7 cellular contexts compared by ENCODE assay signal in genomic region chr7:131634197-131634596, GRCh38.
DNase-seq lines count a peak whose midpoint lies in the region; ATAC-seq, FAIRE-seq and TF ChIP-seq lines count a peak whose summit lies in the region.
"Not testable (repeated sequence)": the region's sequence is repeated elsewhere in the genome, so short reads cannot be mapped to it uniquely, and the experiment has no call there.

No MANE protein-coding gene starts in this region.

- dilution Hi-C loops in endothelial cell of umbilical vein (cut with MboI; ENCODE audit: extremely low pct_ligation_motif_present, low sequenced_read_pairs), result not testable (repeated sequence)

- not testable (repeated sequence) for TF ChIP-seq RAD21 in A549 (conservative IDR thresholded peaks at IDR 0.05 in 1 of 2, IDR thresholded peaks at IDR 0.05 in 1 of 2)

- CTCF ChIA-PET in A549 (lab: Yijun Ruan, JAX) (interaction anchor here (0.7 to 3.7 kb wide), 4 partner anchors 9 to 24 kb away, joined by 3 to 17 read pairs (median 3); no protein-coding TSS in a partner anchor), HEK293 (lab: Yijun Ruan, JAX) (interaction anchor here (1.0 kb wide), 1 partner anchor 11 kb away, joined by 3 read pairs; no protein-coding TSS in a partner anchor), endothelial cell of umbilical vein (lab: Charles Lee) (interaction anchor here (1.0 kb wide), 1 partner anchor 87 kb away, joined by 3 read pairs; no protein-coding TSS in a partner anchor)

- not testable (repeated sequence) for TF ChIP-seq CTCF in A549 (IDR thresholded peaks at IDR 0.05); HEK293 (tag by site-specific recombination; IDR thresholded peaks at IDR 0.05); RWPE2 (IDR thresholded peaks at IDR 0.05; ENCODE audit: poor library complexity, severe bottlenecking); endothelial cell of umbilical vein (IDR thresholded peaks at IDR 0.05; ENCODE audit: extremely low read depth in 1 of 2, insufficient read depth in 1 of 2, low read depth in 1 of 2, low read length in 2 of 2); hepatocyte (IDR thresholded peaks at IDR 0.05; ENCODE audit: poor library complexity); osteoblast (IDR thresholded peaks at IDR 0.05; ENCODE audit: extremely low read depth, low read depth, low read length)

- H4K20me1 ChIP-seq in endothelial cell of umbilical vein (replicated peaks; ENCODE audit: control insufficient read depth, extremely low read depth, insufficient read depth, low read length); hepatocyte (ENCODE audit: insufficient read depth, poor library complexity, severe bottlenecking); osteoblast (ENCODE audit: insufficient read depth, low read length): not testable (repeated sequence)

- POLR2A ChIA-PET in A549 (lab: Yijun Ruan, JAX); HEK293 (lab: Yijun Ruan, JAX): not testable (repeated sequence)
- POLR2A ChIA-PET in endothelial cell of umbilical vein (lab: Charles Lee), result interaction anchor here (0.5 kb wide), 1 partner anchor 87 kb away, joined by 8 read pairs; no protein-coding TSS in a partner anchor

- not testable (repeated sequence) for DNase-seq in A549 (ENCODE audit: low read depth in 1 of 2, low spot score in 1 of 2); RWPE2 (ENCODE audit: low spot score); adipocyte (ENCODE audit: low read depth); endothelial cell of umbilical vein (ENCODE audit: low read depth, low spot score); hepatocyte (ENCODE audit: low spot score); osteoblast (ENCODE audit: insufficient read length, low spot score, missing footprints)

- TF ChIP-seq EP300 in A549 (IDR thresholded peaks at IDR 0.05), result not testable (repeated sequence)

- not testable (repeated sequence) for H3K9me1 ChIP-seq in endothelial cell of umbilical vein (replicated peaks; ENCODE audit: control insufficient read depth, extremely low read depth, insufficient read depth, low read length)

- H3K27ac ChIP-seq in A549, result peak overlapping the region; percentile 70 to 86; a peak in 5 of 6 replicates
- not testable (repeated sequence) for H3K27ac ChIP-seq in HEK293 (ENCODE audit: extremely low read depth, low read depth, low read length)
- H3K27ac ChIP-seq in RWPE2 (ENCODE audit: poor library complexity, severe bottlenecking), result peak overlapping the region; percentile 70
- peak overlapping the region; percentile 70 for H3K27ac ChIP-seq in endothelial cell of umbilical vein (ENCODE audit: insufficient read depth, low read depth, low read length)
- peak overlapping the region; percentile 23 for H3K27ac ChIP-seq in hepatocyte
- peak overlapping the region; percentile 60 for H3K27ac ChIP-seq in osteoblast (ENCODE audit: low read depth, low read length)

- H3K27me3 ChIP-seq in RWPE2 (ENCODE audit: insufficient read depth, poor library complexity, severe bottlenecking); adipocyte (replicated peaks; ENCODE audit: control insufficient read depth, insufficient read depth, low read length); endothelial cell of umbilical vein (ENCODE audit: control insufficient read depth in 2 of 2, insufficient read depth in 2 of 2, low read length in 2 of 2); hepatocyte; osteoblast (ENCODE audit: insufficient read depth, low read length): not testable (repeated sequence)

- intact Hi-C loops in endothelial cell of umbilical vein (cut with micrococcal nuclease), result loop anchor here (5.0 kb wide), 1 partner anchor 1733 kb away; no protein-coding TSS in a partner anchor

- H3K79me2 ChIP-seq in endothelial cell of umbilical vein (ENCODE audit: control insufficient read depth, insufficient read depth, low read length); hepatocyte; osteoblast (ENCODE audit: insufficient read depth, low read length): not testable (repeated sequence)

- H2AFZ ChIP-seq in endothelial cell of umbilical vein (ENCODE audit: low read depth, low read length); hepatocyte; osteoblast (ENCODE audit: low read length): not testable (repeated sequence)

- H3K4me2 ChIP-seq in A549, result peak overlapping the region; percentile 10; the same call in 1 of the 3 replicates
- H3K4me2 ChIP-seq in endothelial cell of umbilical vein (ENCODE audit: insufficient read depth, low read length); hepatocyte; osteoblast (ENCODE audit: insufficient read depth, low read length): not testable (repeated sequence)

- H3K4me1 ChIP-seq in A549 (peaks cover 32% of the 10 kb centered on the region), RWPE2 (ENCODE audit: insufficient read depth, poor library complexity, severe bottlenecking) (peaks cover 22% of the 10 kb centered on the region), adipocyte (ENCODE audit: control insufficient read depth, insufficient read depth, low read length) (peaks cover 21% of the 10 kb centered on the region), endothelial cell of umbilical vein (ENCODE audit: control insufficient read depth, extremely low read depth, insufficient read depth, low read length) (peaks cover 36% of the 10 kb centered on the region), osteoblast (ENCODE audit: insufficient read depth, low read length) (peaks cover 25% of the 10 kb centered on the region)
- not testable (repeated sequence) for H3K4me1 ChIP-seq in HEK293 (ENCODE audit: control insufficient read depth, insufficient read depth, low read length); hepatocyte (ENCODE audit: insufficient read depth)

- not testable (repeated sequence) for FAIRE-seq in A549 (lab: Jason Lieb, UNC); endothelial cell of umbilical vein (lab: Jason Lieb, UNC)

- not testable (repeated sequence) for ATAC-seq in A549; RWPE2 (ENCODE audit: low read depth)

- not testable (repeated sequence) for H3K9me2 ChIP-seq in hepatocyte (replicated peaks; ENCODE audit: insufficient read depth)

- not testable (repeated sequence) for H3K36me3 ChIP-seq in HEK293 (ENCODE audit: control insufficient read depth in 2 of 2, insufficient read depth in 1 of 2, low read length in 2 of 2); RWPE2 (ENCODE audit: low read depth); adipocyte (ENCODE audit: control insufficient read depth, insufficient read depth, low read length, severe bottlenecking); endothelial cell of umbilical vein (ENCODE audit: control insufficient read depth in 2 of 2, extremely low read depth in 1 of 2, insufficient read depth in 2 of 2, low read length in 2 of 2); hepatocyte (replicated peaks; ENCODE audit: insufficient read depth, low read depth); osteoblast (ENCODE audit: insufficient read depth, low read length)

- not testable (repeated sequence) for H3K4me3 ChIP-seq in A549; HEK293 (ENCODE audit: low read depth, low read length); RWPE2 (ENCODE audit: severe bottlenecking); adipocyte (ENCODE audit: low read length); endothelial cell of umbilical vein (replicated peaks in 1 of 3; ENCODE audit: insufficient read depth in 1 of 3, low read depth in 1 of 3, low read length in 3 of 3); hepatocyte; osteoblast (ENCODE audit: insufficient read depth, low read length)

- BruUV-seq in endothelial cell of umbilical vein (replicated peaks; lab: Mats Ljungman, UMichigan), result not testable (repeated sequence)

- H3K9ac ChIP-seq in adipocyte (ENCODE audit: low read length) (peak overlapping the region; percentile 59), endothelial cell of umbilical vein (replicated peaks; ENCODE audit: extremely low read depth, insufficient read depth, low read length) (peak overlapping the region; percentile 7)

- H3K9me3 ChIP-seq in A549; HEK293 (ENCODE audit: control insufficient read depth, insufficient read depth, low read depth, low read length); RWPE2 (ENCODE audit: severe bottlenecking); adipocyte (ENCODE audit: control insufficient read depth, low read length); endothelial cell of umbilical vein (replicated peaks; ENCODE audit: control insufficient read depth, insufficient read depth, low read length); hepatocyte (ENCODE audit: low read depth); osteoblast (ENCODE audit: low read depth, low read length): not testable (repeated sequence)

- TF ChIP-seq POLR2A in A549 (IDR thresholded peaks at IDR 0.05; ENCODE audit: low read length); endothelial cell of umbilical vein (IDR thresholded peaks at IDR 0.05; ENCODE audit: low read depth, low read length): not testable (repeated sequence)

TF ChIP-seq in HEK293, 187 proteins besides CTCF, POLR2A, EP300 and RAD21:
- peak; percentile 91 for TF ChIP-seq ZNF366 (tag by site-specific recombination; conservative IDR thresholded peaks at IDR 0.05)
